In the genomic region with DNA sequence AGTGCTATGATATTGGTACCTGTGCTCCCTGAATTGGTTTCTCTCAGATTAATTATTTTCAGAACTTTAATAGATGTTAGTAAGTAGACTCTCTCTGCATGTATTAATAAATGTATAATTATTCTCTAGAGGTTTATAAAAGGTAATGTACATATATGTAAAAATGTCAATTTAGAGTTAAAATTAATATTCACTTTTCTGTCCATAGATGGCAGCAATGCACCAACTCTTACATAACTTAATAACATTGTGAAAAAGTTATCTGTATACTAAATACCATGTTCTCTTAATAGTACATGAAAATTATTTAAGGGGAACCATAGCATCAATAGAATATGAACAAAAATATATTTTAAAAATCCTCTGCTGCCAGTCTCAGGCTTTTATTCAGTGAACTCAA, we compare ENCODE assay signal across 10 cellular contexts.
A peak's percentile ranks its signal among the peaks of the same experiment; 100 is the strongest.
DNase-seq lines count a peak whose midpoint lies in the region; ATAC-seq and TF ChIP-seq lines count a peak whose summit lies in the region.
"Had no signal": no experiment of that assay in that cellular context is flagged by ENCODE, and none has a peak within 500 bp of the region (broad histone marks: within the 10 kb centered on the region; RNA-seq: fewer than 3 reads in every experiment).

No MANE protein-coding gene starts in this region.

- H3K36me3 Mint-ChIP-seq in brain = no peaks in the 10 kb centered on the region
- H3K36me3 Mint-ChIP-seq in activated CD4-positive, alpha-beta T cell treated with anti-CD3 and anti-CD28 coated beads for 36 hours (ENCODE audit: low read depth) = no peaks in the 10 kb centered on the region
- no peaks in the 10 kb centered on the region for H3K36me3 Mint-ChIP-seq in activated naive CD4-positive, alpha-beta T cell treated with anti-CD3 and anti-CD28 coated beads, Interleukin-2, amount 50 U/mL, for 72 hours

- no peaks in the 10 kb centered on the region for H4K20me1 ChIP-seq in KMS-11 (ENCODE audit: insufficient read depth)
- no peaks in the 10 kb centered on the region for H4K20me1 ChIP-seq in osteoblast (ENCODE audit: insufficient read depth, low read length)

- H2AFZ ChIP-seq in KMS-11 (ENCODE audit: low read depth) = no peak overlapping the region
- no peak overlapping the region for H2AFZ ChIP-seq in osteoblast (ENCODE audit: low read length)

- H3K4me3 Mint-ChIP-seq in brain = no peak overlapping the region
- no peak overlapping the region for H3K4me3 Mint-ChIP-seq in activated CD4-positive, alpha-beta T cell treated with anti-CD3 and anti-CD28 coated beads for 36 hours
- H3K4me3 Mint-ChIP-seq: activated CD4-positive, alpha-beta T cell treated with anti-CD3 and anti-CD28 coated beads, Interleukin-2, amount 10 ng/mL, durations not matched to agents 7 days and 5 days had no signal

- DNase-seq in NCI-H2196 (lab: John Stamatoyannopoulos, UW; ENCODE audit: unreplicated experiment) (peak; percentile 0), NCI-H2196 treated with DMSO at 0.1 percent for 48 hours (lab: John Stamatoyannopoulos, UW; ENCODE audit: unreplicated experiment) (no peak), osteoblast (ENCODE audit: insufficient read length, low spot score, missing footprints) (peak; percentile 34)
- DNase-seq in activated CD4-positive, alpha-beta T cell treated with anti-CD3 and anti-CD28 coated beads for 36 hours = no peak
- DNase-seq in activated naive CD4-positive, alpha-beta T cell treated with anti-CD3 and anti-CD28 coated beads, Interleukin-2, amount 50 U/mL, for 72 hours (ENCODE audit: low spot score in 2 of 2) = no peak
- DNase-seq: activated CD4-positive, alpha-beta T cell treated with anti-CD3 and anti-CD28 coated beads, Interleukin-2, amount 10 ng/mL, durations not matched to agents 7 days and 5 days; C1 segment of cervical spinal cord had no signal

- H3K4me2 ChIP-seq in KMS-11 = no peak overlapping the region
- no peak overlapping the region for H3K4me2 ChIP-seq in osteoblast (ENCODE audit: insufficient read depth, low read length)

- POLR2A ChIA-PET in activated CD4-positive, alpha-beta T cell treated with anti-CD3 and anti-CD28 coated beads for 36 hours (lab: Charles Lee) = no interaction called here

- H3K27me3 ChIP-seq in KMS-11 (ENCODE audit: insufficient read depth, low read depth) (no peaks in the 10 kb centered on the region), osteoblast (ENCODE audit: insufficient read depth, low read length) (no peaks in the 10 kb centered on the region)

- H3K36me3 ChIP-seq in KMS-11 (ENCODE audit: insufficient read depth) (no peaks in the 10 kb centered on the region), osteoblast (ENCODE audit: insufficient read depth, low read length) (no peaks in the 10 kb centered on the region)

- TF ChIP-seq CTCF in KMS-11 (conservative IDR thresholded peaks at IDR 0.05; ENCODE audit: low read depth, low read length) (peak; percentile 32), brain (conservative IDR thresholded peaks at IDR 0.05) (peak; percentile 67 to 75), osteoblast (IDR thresholded peaks at IDR 0.05; ENCODE audit: extremely low read depth, low read depth, low read length) (peak; percentile 34)

- no peak for ATAC-seq in GM18505 (IDR thresholded peaks at IDR 0.05; ENCODE audit: unreplicated experiment)
- no peak for ATAC-seq in activated CD4-positive, alpha-beta T cell treated with anti-CD3 and anti-CD28 coated beads for 36 hours
- ATAC-seq in activated naive CD4-positive, alpha-beta T cell treated with anti-CD3 and anti-CD28 coated beads, Interleukin-2, amount 50 U/mL, for 72 hours = no peak

- H3K4me3 ChIP-seq in KMS-11 (IDR thresholded peaks at IDR 0.05; ENCODE audit: insufficient read depth, low read depth, low read length) (no peak overlapping the region), osteoblast (ENCODE audit: insufficient read depth, low read length) (no peak overlapping the region)

- no peaks in the 10 kb centered on the region for H3K9me3 Mint-ChIP-seq in brain
- no peaks in the 10 kb centered on the region for H3K9me3 Mint-ChIP-seq in activated CD4-positive, alpha-beta T cell treated with anti-CD3 and anti-CD28 coated beads for 36 hours (ENCODE audit: low read depth)
- H3K9me3 Mint-ChIP-seq in activated naive CD4-positive, alpha-beta T cell treated with anti-CD3 and anti-CD28 coated beads, Interleukin-2, amount 50 U/mL, for 72 hours = no peaks in the 10 kb centered on the region
- H3K9me3 Mint-ChIP-seq: activated CD4-positive, alpha-beta T cell treated with anti-CD3 and anti-CD28 coated beads, Interleukin-2, amount 10 ng/mL, durations not matched to agents 7 days and 5 days had no signal

- H3K27ac Mint-ChIP-seq in brain = no peak overlapping the region
- no peak overlapping the region for H3K27ac Mint-ChIP-seq in activated CD4-positive, alpha-beta T cell treated with anti-CD3 and anti-CD28 coated beads for 36 hours
- H3K27ac Mint-ChIP-seq in activated naive CD4-positive, alpha-beta T cell treated with anti-CD3 and anti-CD28 coated beads, Interleukin-2, amount 50 U/mL, for 72 hours = no peak overlapping the region
- H3K27ac Mint-ChIP-seq: activated CD4-positive, alpha-beta T cell treated with anti-CD3 and anti-CD28 coated beads, Interleukin-2, amount 10 ng/mL, durations not matched to agents 7 days and 5 days had no signal

- H3K79me2 ChIP-seq in KMS-11 (ENCODE audit: insufficient read depth, low read depth) (no peaks in the 10 kb centered on the region), osteoblast (ENCODE audit: insufficient read depth, low read length) (no peaks in the 10 kb centered on the region)

- no peak for TF ChIP-seq POLR2A in GM18505 (IDR thresholded peaks at IDR 0.05; ENCODE audit: borderline replicate concordance, extremely low read depth, insufficient read depth, insufficient read length)

- CTCF ChIA-PET in activated CD4-positive, alpha-beta T cell treated with anti-CD3 and anti-CD28 coated beads for 36 hours (lab: Charles Lee) = interaction anchor here (0.7 kb wide), 1 partner anchor 254 kb away, joined by 3 read pairs; no protein-coding TSS in a partner anchor

- peaks cover 15% of the 10 kb centered on the region for H3K4me1 Mint-ChIP-seq in brain
- H3K4me1 Mint-ChIP-seq in activated CD4-positive, alpha-beta T cell treated with anti-CD3 and anti-CD28 coated beads for 36 hours = no peaks in the 10 kb centered on the region
- H3K4me1 Mint-ChIP-seq: activated CD4-positive, alpha-beta T cell treated with anti-CD3 and anti-CD28 coated beads, Interleukin-2, amount 10 ng/mL, durations not matched to agents 7 days and 5 days had no signal

- no peak overlapping the region for H3K9ac ChIP-seq in KMS-11

- H3K27me3 Mint-ChIP-seq in brain = no peaks in the 10 kb centered on the region
- H3K27me3 Mint-ChIP-seq in activated CD4-positive, alpha-beta T cell treated with anti-CD3 and anti-CD28 coated beads for 36 hours = no peaks in the 10 kb centered on the region
- H3K27me3 Mint-ChIP-seq: activated CD4-positive, alpha-beta T cell treated with anti-CD3 and anti-CD28 coated beads, Interleukin-2, amount 10 ng/mL, durations not matched to agents 7 days and 5 days had no signal

- no peak overlapping the region for H3K27ac ChIP-seq in KMS-11
- no peak overlapping the region for H3K27ac ChIP-seq in osteoblast (ENCODE audit: low read depth, low read length)

- no peaks in the 10 kb centered on the region for H3K9me3 ChIP-seq in osteoblast (ENCODE audit: low read depth, low read length)

- H3K4me1 ChIP-seq in KMS-11 (ENCODE audit: low read depth, poor library complexity, severe bottlenecking) (no peaks in the 10 kb centered on the region), osteoblast (ENCODE audit: insufficient read depth, low read length) (no peaks in the 10 kb centered on the region)

- intact Hi-C loops in activated CD4-positive, alpha-beta T cell treated with anti-CD3 and anti-CD28 coated beads for 36 hours (cut with DNase I, micrococcal nuclease) = loop anchor here in 1 of 2 experiments (1.0 kb wide), 2 partner anchors 341 to 1256 kb away; no protein-coding TSS in a partner anchor

Comparison
In these comparisons a context has a peak if more than half of its experiments do, and no peak if none do; other contexts are left out.
1. DNase-seq: peak in NCI-H2196 (single experiment) and osteoblast (single experiment); none in NCI-H2196 treated with DMSO at 0.1 percent for 48 hours (single experiment), activated CD4-positive, alpha-beta T cell treated with anti-CD3 and anti-CD28 coated beads for 36 hours (single experiment) and activated naive CD4-positive, alpha-beta T cell treated with anti-CD3 and anti-CD28 coated beads, Interleukin-2, amount 50 U/mL, for 72 hours (0 of 2).
2. Peak in every context shown above with its lines, with median percentiles within 50 percentile points of each other: CTCF ChIP-seq.